ENCODE assay signal across 22 cellular contexts in genomic region chr12:110754101-110754793, GRCh38. TPM values are rescaled to one million over a fixed set of nuclear protein-coding genes. Genes with fewer than 3 reads are reported as not detected.
A peak's percentile ranks its signal among the peaks of the same experiment; 100 is the strongest.
DNase-seq lines count a peak whose midpoint lies in the region; ATAC-seq and TF ChIP-seq lines count a peak whose summit lies in the region.
"Had no signal": no experiment of that assay in that cellular context is flagged by ENCODE, and none has a peak within 500 bp of the region (broad histone marks: within the 10 kb centered on the region; RNA-seq: fewer than 3 reads in every experiment).

No MANE protein-coding gene starts in this region.

- no peaks in the 10 kb centered on the region for H3K36me3 ChIP-seq in right atrium auricular region
- no peaks in the 10 kb centered on the region for H3K36me3 ChIP-seq in uterus
- H3K36me3 ChIP-seq: left lung had no signal

- DNase-seq in Right ventricle myocardium inferior (ENCODE audit: missing footprints): no peak
- no peak for DNase-seq in right atrium auricular region (ENCODE audit: low spot score)
- DNase-seq in fibroblast of peridontal ligament (ENCODE audit: extremely low read depth): peak; percentile 39
- peak; percentile 51 to 71 (median 67) for DNase-seq in right cardiac atrium
- peak; percentile 25 to 36 for DNase-seq in uterus
- DNase-seq in NCI-H526 treated with DMSO at 0.1 percent for 48 hours (lab: John Stamatoyannopoulos, UW): no peak
- no peak for DNase-seq in activated effector memory CD4-positive, alpha-beta T cell treated with anti-CD3 and anti-CD28 coated beads, Interleukin-2, amount 50 U/mL, for 16 hours
- DNase-seq: activated CD4-positive, alpha-beta T cell treated with anti-CD3 and anti-CD28 coated beads, Interleukin-2, amount 10 ng/mL, durations not matched to agents 24 days and 14 days; activated T-cell treated with anti-CD3 and anti-CD28 coated beads, Interleukin-2, amount 50 U/mL, for 1 hour; DMS53; Karpas-422; left lung; midbrain; naive thymus-derived CD8-positive, alpha-beta T cell; NCI-H146; NCI-H510A; nucleus accumbens; stimulated activated CD4-positive, alpha-beta T cell treated with anti-CD3 and anti-CD28 coated beads, Interleukin-2, amount 100 ng/mL, for 24 hours; T1000; trophoblast cell had no signal

- H3K27ac ChIP-seq in right atrium auricular region (no peak overlapping the region), right cardiac atrium (ENCODE audit: low read length) (no peak overlapping the region), uterus (no peak overlapping the region)
- H3K27ac ChIP-seq: left lung had no signal

- H3K4me1 ChIP-seq in right atrium auricular region (no peaks in the 10 kb centered on the region), right cardiac atrium (ENCODE audit: control insufficient read depth, insufficient read depth, low read length) (no peaks in the 10 kb centered on the region), uterus (no peaks in the 10 kb centered on the region)
- H3K4me1 ChIP-seq: left lung had no signal

- intact Hi-C loops in Right ventricle myocardium inferior (cut with DNase I) (no loop called here), right cardiac atrium (cut with DNase I) (no loop called here), uterus (cut with DNase I; ENCODE audit: low total_unique reads) (no loop called here)

- H3K27me3 ChIP-seq in right atrium auricular region: no peaks in the 10 kb centered on the region
- no peaks in the 10 kb centered on the region for H3K27me3 ChIP-seq in right cardiac atrium (ENCODE audit: control insufficient read depth, insufficient read depth)
- H3K27me3 ChIP-seq in uterus: no peaks in the 10 kb centered on the region
- H3K27me3 ChIP-seq: left lung had no signal

- TF ChIP-seq CTCF in right atrium auricular region (IDR thresholded peaks at IDR 0.05) (no peak), uterus (IDR thresholded peaks at IDR 0.05) (no peak)

- 45% methylated on average over 3 of the region's 3 CpGs for WGBS in right cardiac atrium

- H3K9me3 ChIP-seq in right atrium auricular region (no peaks in the 10 kb centered on the region), right cardiac atrium (ENCODE audit: control insufficient read depth, low read length) (no peaks in the 10 kb centered on the region), uterus (no peaks in the 10 kb centered on the region)
- H3K9me3 ChIP-seq: left lung had no signal

- ATAC-seq in Right ventricle myocardium inferior (peak; percentile 79), right cardiac atrium (peak; percentile 64 to 67), GM21526 (IDR thresholded peaks at IDR 0.05; ENCODE audit: low FRiP score, unreplicated experiment) (no peak)
- ATAC-seq: left lung; naive thymus-derived CD8-positive, alpha-beta T cell had no signal

- no peak for TF ChIP-seq POLR2A in uterus (IDR thresholded peaks at IDR 0.05)

- H3K4me3 ChIP-seq in right atrium auricular region (no peak overlapping the region), right cardiac atrium (ENCODE audit: low read length) (no peak overlapping the region), uterus (no peak overlapping the region)
- H3K4me3 ChIP-seq: left lung, smooth muscle cell had no signal

RNA-seq across cellular contexts. Expression of gene PPP1CC, which starts 11.6 kb away (rescaled TPM):
- 163 TPM for total RNA-seq in Right ventricle myocardium inferior
- total RNA-seq in right atrium auricular region: 100 to 1,000 TPM in 1 of 2 donors, 10 to 100 TPM in 1; 99.5 to 199 TPM
- 100 to 1,000 TPM; 156 to 175 (median 160) TPM for total RNA-seq in right cardiac atrium
- 120 TPM for polyA plus RNA-seq in right cardiac atrium
- 100 to 1,000 TPM; 110 to 224 (median 134) TPM for total RNA-seq in uterus

Comparison
In these comparisons a context has a peak if more than half of its experiments do, and no peak if none do; other contexts are left out.
1. DNase-seq: peak in fibroblast of peridontal ligament (single experiment), right cardiac atrium (3 of 3) and uterus (2 of 2); none in Right ventricle myocardium inferior (single experiment), right atrium auricular region (single experiment), NCI-H526 treated with DMSO at 0.1 percent for 48 hours (single experiment) and activated effector memory CD4-positive, alpha-beta T cell treated with anti-CD3 and anti-CD28 coated beads, Interleukin-2, amount 50 U/mL, for 16 hours (single experiment).